8 cellular contexts compared by ENCODE assay signal in genomic region chr1:64038965-64039926, GRCh38.
DNase-seq lines count a peak whose midpoint lies in the region; ATAC-seq lines count a peak whose summit lies in the region.

No MANE protein-coding gene starts in this region.

- no peaks in the 10 kb centered on the region for H3K36me3 Mint-ChIP-seq in stimulated activated memory B cell treated with anti-CD40 and anti-IgM and Interleukin-4, amounts not matched to agents 10 μg/mL and 1 μg/mL and 100 μg/mL, for 72 hours

- no peak for ATAC-seq in HG03135 (IDR thresholded peaks at IDR 0.05; ENCODE audit: unreplicated experiment)
- no peak for ATAC-seq in stimulated activated memory B cell treated with anti-CD40 and anti-IgM and Interleukin-4, amounts not matched to agents 10 μg/mL and 1 μg/mL and 100 μg/mL, for 72 hours

- no peak overlapping the region for H3K27ac Mint-ChIP-seq in stimulated activated memory B cell treated with anti-CD40 and anti-IgM and Interleukin-4, amounts not matched to agents 10 μg/mL and 1 μg/mL and 100 μg/mL, for 72 hours

- no peaks in the 10 kb centered on the region for H3K4me1 Mint-ChIP-seq in stimulated activated memory B cell treated with anti-CD40 and anti-IgM and Interleukin-4, amounts not matched to agents 10 μg/mL and 1 μg/mL and 100 μg/mL, for 72 hours

- peaks cover 17% of the 10 kb centered on the region for H3K27me3 Mint-ChIP-seq in stimulated activated memory B cell treated with anti-CD40 and anti-IgM and Interleukin-4, amounts not matched to agents 10 μg/mL and 1 μg/mL and 100 μg/mL, for 72 hours

- peak overlapping the region; percentile 71 for H3K27ac ChIP-seq in cingulate gyrus (ENCODE audit: low read depth, low read length)

- DNase-seq in AG08395 (ENCODE audit: low spot score) (peak; percentile 93), LoVo (ENCODE audit: low spot score) (peak; percentile 32), medulla oblongata (ENCODE audit: extremely low spot score) (peak; percentile 63), NCI-H2081 treated with DMSO at 0.1 percent for 48 hours (lab: John Stamatoyannopoulos, UW) (no peak), GM19238 (ENCODE audit: insufficient read length, low spot score) (no peak)

- H3K9me3 Mint-ChIP-seq in stimulated activated memory B cell treated with anti-CD40 and anti-IgM and Interleukin-4, amounts not matched to agents 10 μg/mL and 1 μg/mL and 100 μg/mL, for 72 hours, result no peaks in the 10 kb centered on the region

- H3K4me3 Mint-ChIP-seq in stimulated activated memory B cell treated with anti-CD40 and anti-IgM and Interleukin-4, amounts not matched to agents 10 μg/mL and 1 μg/mL and 100 μg/mL, for 72 hours, result no peak overlapping the region

Comparison
In these comparisons a context has a peak if more than half of its experiments do, and no peak if none do; other contexts are left out.
1. DNase-seq: peak in AG08395 (single experiment), LoVo (single experiment) and medulla oblongata (single experiment); none in NCI-H2081 treated with DMSO at 0.1 percent for 48 hours (single experiment) and GM19238 (single experiment).